ENCODE assay signal across 12 cellular contexts in the genomic region with DNA sequence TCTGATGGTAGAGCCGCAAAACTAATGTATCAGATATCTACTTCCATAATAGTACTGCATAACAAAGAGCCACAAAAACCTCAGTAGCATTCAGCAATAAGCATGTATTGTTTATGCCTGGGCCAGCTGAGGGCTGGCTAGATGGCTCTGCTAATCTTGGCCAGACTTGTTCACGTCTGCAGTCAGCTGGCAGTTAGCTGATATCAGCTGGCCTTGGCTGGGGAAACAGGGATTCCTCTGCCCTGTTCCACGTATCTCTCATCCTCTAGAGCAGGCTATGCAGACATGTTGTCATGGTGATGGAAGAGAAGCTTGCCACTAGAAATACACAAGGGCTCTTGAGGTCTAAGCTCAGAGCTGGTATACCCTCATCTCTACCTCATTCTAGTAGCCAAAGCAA.
DNase-seq lines count a peak whose midpoint lies in the region; ATAC-seq, FAIRE-seq and TF ChIP-seq lines count a peak whose summit lies in the region.
"Had no signal": no experiment of that assay in that cellular context is flagged by ENCODE, and none has a peak within 500 bp of the region (broad histone marks: within the 10 kb centered on the region; RNA-seq: fewer than 3 reads in every experiment).

No MANE protein-coding gene starts in this region.

- H3K36me3 ChIP-seq in K562 (ENCODE audit: control insufficient read depth, insufficient read depth, low read length) (no peaks in the 10 kb centered on the region), smooth muscle cell (ENCODE audit: low read depth) (no peaks in the 10 kb centered on the region)

- ATAC-seq in K562: no peak
- ATAC-seq in HG02973 (IDR thresholded peaks at IDR 0.05; ENCODE audit: unreplicated experiment): no peak
- ATAC-seq: activated T-helper 17 cell treated with anti-CD3 and anti-CD28 coated beads, Interleukin-2, amount 50 U/mL, for 72 hours had no signal

- CTCF ChIA-PET in K562 (lab: Yijun Ruan, JAX; ENCODE audit: low intra/inter-chr PET ratio): no interaction called here

- H3K4me1 ChIP-seq in K562 (replicated peaks in 1 of 2; ENCODE audit: control insufficient read depth in 2 of 2, insufficient read depth in 2 of 2, low read length in 2 of 2): no peaks in the 10 kb centered on the region
- peaks cover 9% of the 10 kb centered on the region for H3K4me1 ChIP-seq in smooth muscle cell (ENCODE audit: low read depth)

- H4K20me1 ChIP-seq in K562 (replicated peaks; ENCODE audit: control insufficient read depth, insufficient read depth, low read length) (no peaks in the 10 kb centered on the region), smooth muscle cell (ENCODE audit: low read depth) (no peaks in the 10 kb centered on the region)

- H3K27me3 ChIP-seq in K562 (ENCODE audit: control insufficient read depth in 2 of 2, insufficient read depth in 2 of 2, low read length in 2 of 2) (no peaks in the 10 kb centered on the region; a peak in 1 of 5 replicates), smooth muscle cell (ENCODE audit: low read depth) (no peaks in the 10 kb centered on the region)

- intact Hi-C loops in K562 (cut with micrococcal nuclease): no loop called here

- no peaks in the 10 kb centered on the region for H3K9me1 ChIP-seq in K562 (ENCODE audit: control insufficient read depth, insufficient read depth, low read length)

- H3K79me2 ChIP-seq in K562 (ENCODE audit: control insufficient read depth, insufficient read depth, low read length) (no peaks in the 10 kb centered on the region), smooth muscle cell (ENCODE audit: low read depth) (no peaks in the 10 kb centered on the region)

- H2AFZ ChIP-seq in K562 (ENCODE audit: low read depth, low read length) (no peak overlapping the region), smooth muscle cell (ENCODE audit: low read depth) (no peak overlapping the region)

- no peak for TF ChIP-seq RAD21 in K562 (CRISPR knock-in tag; conservative IDR thresholded peaks at IDR 0.05 in 1 of 2, IDR thresholded peaks at IDR 0.05 in 1 of 2)

- H3F3A ChIP-seq in smooth muscle cell (ENCODE audit: low read depth): peaks cover 4% of the 10 kb centered on the region

- H3K4me2 ChIP-seq in K562 (ENCODE audit: insufficient read depth, low read length) (no peak overlapping the region), smooth muscle cell (peak overlapping the region; percentile 72)

- no peak for TF ChIP-seq CTCF in K562 (IDR thresholded peaks at IDR 0.05 in 2 of 3, conservative IDR thresholded peaks at IDR 0.05 in 1 of 3; ENCODE audit: insufficient read depth in 2 of 3, low read depth in 1 of 3, low read length in 3 of 3)
- TF ChIP-seq CTCF in smooth muscle cell (IDR thresholded peaks at IDR 0.05; ENCODE audit: borderline replicate concordance, insufficient read depth, poor library complexity, severe bottlenecking): no peak

- TF ChIP-seq POLR2A in K562 (conservative IDR thresholded peaks at IDR 0.05): no peak

- no peak overlapping the region for H3K4me3 ChIP-seq in K562
- no peak overlapping the region for H3K4me3 ChIP-seq in smooth muscle cell

- no TSS peak for BruUV-seq in K562 (replicated peaks; lab: Mats Ljungman, UMichigan)

- POLR2A ChIA-PET in K562 (lab: Yijun Ruan, JAX): no interaction called here

- in situ Hi-C loops in K562 (cut with MboI): no loop called here

- H3K9me3 ChIP-seq in K562 (replicated peaks; ENCODE audit: control insufficient read depth, insufficient read depth, low read depth, low read length) (no peaks in the 10 kb centered on the region), smooth muscle cell (replicated peaks; ENCODE audit: low read depth) (no peaks in the 10 kb centered on the region)

- no peak for FAIRE-seq in K562 (lab: Jason Lieb, UNC)
- FAIRE-seq: astrocyte had no signal

- DNase-seq in NCI-H1105 (lab: John Stamatoyannopoulos, UW): peak; percentile 86
- DNase-seq in NCI-H2227 treated with DMSO at 0.1 percent for 48 hours (lab: John Stamatoyannopoulos, UW): peak; percentile 44
- no peak for DNase-seq in K562 (ENCODE audit: extremely low read depth in 1 of 4, low spot score in 3 of 4)
- DNase-seq in smooth muscle cell (lab: John Stamatoyannopoulos, UW; ENCODE audit: unreplicated experiment): no peak
- no peak for DNase-seq in activated gamma-delta T cell treated with Interleukin-2 at 50 U/mL for 16 hours
- no peak for DNase-seq in stimulated activated CD4-positive, alpha-beta T cell treated with anti-CD3 and anti-CD28 coated beads, Interleukin-4, amount 100 ng/mL, for 1 hour
- DNase-seq: NCI-H1694; stimulated activated naive CD4-positive, alpha-beta T cell treated with Interleukin-2 at 50 U/mL for 16 hours; T-helper 9 cell had no signal

- TF ChIP-seq EP300 in K562 (IDR thresholded peaks at IDR 0.05; ENCODE audit: low read length): no peak

- H3K27ac ChIP-seq in K562 (ENCODE audit: extremely low read depth, low read depth, low read length) (no peak overlapping the region), smooth muscle cell (ENCODE audit: low read depth) (peak overlapping the region; percentile 92)

- 0% methylated on average over 3 of the region's 3 CpGs for WGBS in K562 (ENCODE audit: insufficient coverage, low coverage, missing lambda C conversion rate)
- WGBS in smooth muscle cell (ENCODE audit: low lambda C conversion rate): 18% methylated on average over 3 of the region's 3 CpGs

- H3K9ac ChIP-seq in K562 (ENCODE audit: insufficient read depth in 1 of 2, low read depth in 2 of 2, low read length in 2 of 2): no peak overlapping the region
- H3K9ac ChIP-seq in smooth muscle cell (ENCODE audit: low read depth): peak overlapping the region; percentile 51

TF ChIP-seq in K562, 482 proteins besides CTCF, POLR2A, EP300 and RAD21:
- TF ChIP-seq NFE2L1 (tag; IDR thresholded peaks at IDR 0.05; ENCODE audit: borderline replicate concordance, low read depth) (no peak), PTRF (tag; IDR thresholded peaks at IDR 0.05) (no peak), RFX1 (IDR thresholded peaks at IDR 0.05) (peak; percentile 38; the same call in 1 of the 2 replicates), CC2D1A (IDR thresholded peaks at IDR 0.05) (no peak), FOXA1 (IDR thresholded peaks at IDR 0.05; ENCODE audit: borderline replicate concordance) (no peak)
- TF ChIP-seq, protein P1, sequence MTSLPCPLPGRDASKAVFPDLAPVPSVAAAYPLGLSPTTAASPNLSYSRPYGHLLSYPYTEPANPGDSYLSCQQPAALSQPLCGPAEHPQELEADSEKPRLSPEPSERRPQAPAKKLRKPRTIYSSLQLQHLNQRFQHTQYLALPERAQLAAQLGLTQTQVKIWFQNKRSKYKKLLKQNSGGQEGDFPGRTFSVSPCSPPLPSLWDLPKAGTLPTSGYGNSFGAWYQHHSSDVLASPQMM (CRISPR knock-in tag; IDR thresholded peaks at IDR 0.05): no peak

Comparison
In these comparisons a context has a peak if more than half of its experiments do, and no peak if none do; other contexts are left out.
1. DNase-seq: peak in NCI-H1105 (single experiment) and NCI-H2227 treated with DMSO at 0.1 percent for 48 hours (single experiment); none in K562 (0 of 4), smooth muscle cell (single experiment), activated gamma-delta T cell treated with Interleukin-2 at 50 U/mL for 16 hours (single experiment) and stimulated activated CD4-positive, alpha-beta T cell treated with anti-CD3 and anti-CD28 coated beads, Interleukin-4, amount 100 ng/mL, for 1 hour (single experiment).